ENCODE assay signal across 1 cellular context in genomic region chr20:47187450-47188195, GRCh38.
A peak's percentile ranks its signal among the peaks of the same experiment; 100 is the strongest.
TF ChIP-seq lines count a peak whose summit lies in the region.

No MANE protein-coding gene starts in this region.

TF ChIP-seq in HepG2, 621 proteins besides CTCF, POLR2A, EP300 and RAD21 (continued from another document):
- TF ChIP-seq IKZF5 (CRISPR knock-in tag; IDR thresholded peaks at IDR 0.05) (no peak), ZNF605 (CRISPR knock-in tag; IDR thresholded peaks at IDR 0.05) (0 out of 2 replicates have a peak, but pooled peaks have one; percentile 31), ZNF296 (CRISPR knock-in tag; conservative IDR thresholded peaks at IDR 0.05) (no peak), ATF4 (CRISPR knock-in tag; IDR thresholded peaks at IDR 0.05) (no peak), THRA (CRISPR knock-in tag; IDR thresholded peaks at IDR 0.05; ENCODE audit: borderline replicate concordance) (no peak), DMAP1 (CRISPR knock-in tag; IDR thresholded peaks at IDR 0.05) (no peak), ZNF770 (CRISPR knock-in tag; IDR thresholded peaks at IDR 0.05) (peak; percentile 87), ZNF496 (CRISPR knock-in tag; IDR thresholded peaks at IDR 0.05; ENCODE audit: insufficient replicate concordance) (no peak), HNF1B (CRISPR knock-in tag; IDR thresholded peaks at IDR 0.05) (0 out of 2 replicates have a peak, but pooled peaks have one; percentile 22), ELF3 (CRISPR knock-in tag; IDR thresholded peaks at IDR 0.05) (no peak), ZNF547 (CRISPR knock-in tag; IDR thresholded peaks at IDR 0.05) (no peak), NFIB (CRISPR knock-in tag; IDR thresholded peaks at IDR 0.05; ENCODE audit: borderline replicate concordance) (0 out of 2 replicates have a peak, but pooled peaks have one; percentile 44), ONECUT2 (CRISPR knock-in tag; IDR thresholded peaks at IDR 0.05) (no peak)
